9 cellular contexts compared by ENCODE assay signal in genomic region chr7:27723086-27723485, GRCh38. TPM values are rescaled to one million over a fixed set of nuclear protein-coding genes. Genes with fewer than 3 reads are reported as not detected.
DNase-seq lines count a peak whose midpoint lies in the region; ATAC-seq and TF ChIP-seq lines count a peak whose summit lies in the region.
"Had no signal": no experiment of that assay in that cellular context is flagged by ENCODE, and none has a peak within 500 bp of the region (broad histone marks: within the 10 kb centered on the region; RNA-seq: fewer than 3 reads in every experiment).

No MANE protein-coding gene starts in this region.

- H3K4me3 ChIP-seq in GM06990 (replicated peaks; ENCODE audit: low read depth, low read length) (no peak overlapping the region), cardiac fibroblast (replicated peaks in 1 of 2; ENCODE audit: low read depth in 2 of 2, low read length in 2 of 2) (no peak overlapping the region)
- H3K4me3 ChIP-seq: thoracic aorta had no signal

- no peaks in the 10 kb centered on the region for H3K4me1 Mint-ChIP-seq in osteocyte (ENCODE audit: unreplicated experiment)

- no peak for DNase-seq in GM06990 (ENCODE audit: extremely low read depth, insufficient read length)
- peak; percentile 39 for DNase-seq in NCI-H2196 (lab: John Stamatoyannopoulos, UW; ENCODE audit: unreplicated experiment)
- DNase-seq in cardiac fibroblast (ENCODE audit: low read depth in 2 of 2), result peak in 1 of 2 donors; percentile 55
- no peak for DNase-seq in osteocyte (ENCODE audit: extremely low spot score, unreplicated experiment)
- no peak for DNase-seq in inferior parietal cortex (ENCODE audit: extremely low spot score)
- no peak for DNase-seq in AG08395 (ENCODE audit: low spot score)
- DNase-seq: stimulated activated CD4-positive, alpha-beta T cell treated with anti-CD3 and anti-CD28 coated beads, Interleukin-12 subunit alpha, Interleukin-12 subunit beta, amount 100 ng/mL, for 4 hours had no signal

- no peaks in the 10 kb centered on the region for H3K27me3 Mint-ChIP-seq in osteocyte (ENCODE audit: unreplicated experiment)

- ATAC-seq in HG03039 (IDR thresholded peaks at IDR 0.05; ENCODE audit: unreplicated experiment), result no peak

- no peaks in the 10 kb centered on the region for H3K36me3 Mint-ChIP-seq in osteocyte (ENCODE audit: unreplicated experiment)

- no peaks in the 10 kb centered on the region for H3K9me3 Mint-ChIP-seq in osteocyte (ENCODE audit: unreplicated experiment)

- no peaks in the 10 kb centered on the region for H3K36me3 ChIP-seq in GM06990 (ENCODE audit: control insufficient read depth, insufficient read depth, low read length)
- H3K36me3 ChIP-seq: thoracic aorta had no signal

- peak; percentile 7 for TF ChIP-seq CTCF in GM06990 (IDR thresholded peaks at IDR 0.05; ENCODE audit: insufficient read depth, low read length, poor library complexity, severe bottlenecking)
- peak; percentile 22 for TF ChIP-seq CTCF in cardiac fibroblast (IDR thresholded peaks at IDR 0.05; ENCODE audit: low read depth, low read length)
- TF ChIP-seq CTCF in osteocyte (IDR thresholded peaks at IDR 0.05), result peak; percentile 55

- no peak overlapping the region for H3K27ac Mint-ChIP-seq in osteocyte (ENCODE audit: unreplicated experiment)

- no peak overlapping the region for H3K4me3 Mint-ChIP-seq in osteocyte (ENCODE audit: unreplicated experiment)

- H3K27me3 ChIP-seq in GM06990 (replicated peaks; ENCODE audit: control insufficient read depth, insufficient read depth, low read length), result no peaks in the 10 kb centered on the region

RNA-seq across cellular contexts. Expression of gene TAX1BP1, which starts 16.9 kb away (rescaled TPM):
- total RNA-seq in osteocyte, result 95.5 and 97.1 TPM in 2 replicates
